ENCODE assay signal across 23 cellular contexts in genomic region chr16:63061319-63061718, GRCh38.
DNase-seq lines count a peak whose midpoint lies in the region; ATAC-seq and TF ChIP-seq lines count a peak whose summit lies in the region.
"Had no signal": no experiment of that assay in that cellular context is flagged by ENCODE, and none has a peak within 500 bp of the region (broad histone marks: within the 10 kb centered on the region; RNA-seq: fewer than 3 reads in every experiment).

No MANE protein-coding gene starts in this region.

- intact Hi-C loops in spleen (cut with DNase I; ENCODE audit: low total_unique reads): no loop called here

- H3K27ac Mint-ChIP-seq in GM23338 (no peak overlapping the region), WTC11 (no peak overlapping the region)
- H3K27ac Mint-ChIP-seq: CD4-positive, CD25-positive, alpha-beta regulatory T cell had no signal

- WGBS in spleen, 5 donors: 86 to 95% (median 89%) methylated on average over 10 of the region's 10 CpGs

- TF ChIP-seq CTCF in GM23338 (conservative IDR thresholded peaks at IDR 0.05; ENCODE audit: low read depth in 2 of 2) (peak; percentile 21 to 35; a peak in 3 of 4 replicates), WTC11 (IDR thresholded peaks at IDR 0.05) (no peak), spleen (IDR thresholded peaks at IDR 0.05 in 8 of 11, conservative IDR thresholded peaks at IDR 0.05 in 3 of 11) (no peak)

- no peaks in the 10 kb centered on the region for H3K9me3 Mint-ChIP-seq in GM23338
- H3K9me3 Mint-ChIP-seq in WTC11: peaks cover 3% of the 10 kb centered on the region; the same call in 1 of the 2 replicates

- H3K36me3 ChIP-seq in GM23338 (ENCODE audit: insufficient read depth) (no peaks in the 10 kb centered on the region), spleen (no peaks in the 10 kb centered on the region)
- H3K36me3 ChIP-seq: BLaER1 had no signal

- no peaks in the 10 kb centered on the region for H3K36me3 Mint-ChIP-seq in GM23338 (ENCODE audit: low read depth)
- no peaks in the 10 kb centered on the region; the same call in 1 of the 2 replicates for H3K36me3 Mint-ChIP-seq in WTC11
- H3K36me3 Mint-ChIP-seq: CD4-positive, CD25-positive, alpha-beta regulatory T cell had no signal

- H2AFZ ChIP-seq in GM23338: no peak overlapping the region

- H3K27me3 Mint-ChIP-seq in GM23338 (ENCODE audit: insufficient read depth, low read depth, poor library complexity) (peaks cover 3% of the 10 kb centered on the region), WTC11 (ENCODE audit: low read depth) (no peaks in the 10 kb centered on the region; the same call in 1 of the 2 replicates)
- H3K27me3 Mint-ChIP-seq: CD4-positive, CD25-positive, alpha-beta regulatory T cell had no signal

- no peaks in the 10 kb centered on the region for H3K9me2 ChIP-seq in GM23338 (ENCODE audit: insufficient read depth)

- H3K27me3 ChIP-seq in GM23338 (ENCODE audit: insufficient read depth) (no peaks in the 10 kb centered on the region), spleen (replicated peaks in 1 of 7) (no peaks in the 10 kb centered on the region)
- H3K27me3 ChIP-seq: BLaER1 had no signal

- ATAC-seq in GM23338 (peak; percentile 55; the same call in 2 of the 3 replicates), WTC11 (peak; percentile 82), HG02623 (IDR thresholded peaks at IDR 0.05; ENCODE audit: unreplicated experiment) (no peak)
- ATAC-seq: GM12878, HCT116, K562 had no signal

- POLR2A ChIA-PET in WTC11 (lab: Charles Lee): no interaction called here

- no peak for TF ChIP-seq POLR2A in spleen (IDR thresholded peaks at IDR 0.05)

- H4K20me1 ChIP-seq in GM23338 (replicated peaks; ENCODE audit: insufficient read depth): no peaks in the 10 kb centered on the region
- H4K20me1 ChIP-seq: BLaER1 had no signal

- no peaks in the 10 kb centered on the region for H3F3A ChIP-seq in GM23338 (replicated peaks; ENCODE audit: low read depth)

- H3K4me1 ChIP-seq in GM23338 (ENCODE audit: insufficient read depth) (peaks cover 7% of the 10 kb centered on the region; the same call in 1 of the 2 replicates), spleen (no peaks in the 10 kb centered on the region)
- H3K4me1 ChIP-seq: BLaER1 had no signal

- no peak overlapping the region for H3K27ac ChIP-seq in GM23338 (ENCODE audit: low read depth)
- H3K27ac ChIP-seq in spleen: no peak overlapping the region
- H3K27ac ChIP-seq: BLaER1 had no signal

- H3K4me3 ChIP-seq in GM23338 (no peak overlapping the region), spleen (no peak overlapping the region)
- H3K4me3 ChIP-seq: BLaER1, GM12878, K562 had no signal

- H3K4me2 ChIP-seq in GM23338: no peak overlapping the region
- H3K4me2 ChIP-seq: BLaER1 had no signal

- H3K79me2 ChIP-seq in GM23338 (replicated peaks; ENCODE audit: insufficient read depth): no peaks in the 10 kb centered on the region

- CTCF ChIA-PET in WTC11 (lab: Charles Lee): interaction anchor here (1.0 to 1.1 kb wide), 3 partner anchors 10 to 228 kb away, joined by 3 to 6 read pairs (median 4); no protein-coding TSS in a partner anchor

- peaks cover 0 to 22% (median 15%) of the 10 kb centered on the region in 8 donors for H3K9me3 ChIP-seq in spleen
- H3K9me3 ChIP-seq: BLaER1 had no signal

- no peak overlapping the region for H3K4me3 Mint-ChIP-seq in GM23338
- H3K4me3 Mint-ChIP-seq in WTC11: no peak overlapping the region
- H3K4me3 Mint-ChIP-seq: CD4-positive, CD25-positive, alpha-beta regulatory T cell had no signal

- peak; percentile 14 for DNase-seq in GM23338 (ENCODE audit: low spot score)
- peak; percentile 27 for DNase-seq in WTC11 (ENCODE audit: low spot score)
- peak; percentile 46 for DNase-seq in islet precursor cell
- DNase-seq in spleen: peak; percentile 57
- no peak for DNase-seq in NCI-H748 (lab: John Stamatoyannopoulos, UW; ENCODE audit: unreplicated experiment)
- no peak for DNase-seq in NCI-H82 treated with DMSO at 0.1 percent for 48 hours (lab: John Stamatoyannopoulos, UW; ENCODE audit: unreplicated experiment)
- no peak for DNase-seq in activated CD8-positive, alpha-beta memory T cell treated with anti-CD3 and anti-CD28 coated beads, Interleukin-2, amount 50 U/mL, for 48 hours
- DNase-seq: CD4-positive, CD25-positive, alpha-beta regulatory T cell; DMS53; GOT3; MV-4-11; NCI-H1105 treated with DMSO at 0.1 percent for 48 hours; NCI-H2029; NCI-H446; NCI-H524 treated with DMSO at 0.1 percent for 48 hours; NCI-H82; RPMI8226; SHP77 had no signal

- H3K4me1 Mint-ChIP-seq in GM23338 (peaks cover 7% of the 10 kb centered on the region; the same call in 2 of the 3 replicates), WTC11 (peaks cover 18% of the 10 kb centered on the region)
- H3K4me1 Mint-ChIP-seq: CD4-positive, CD25-positive, alpha-beta regulatory T cell had no signal

TF ChIP-seq in GM23338, 12 proteins besides CTCF, POLR2A, EP300 and RAD21 (continues in another document):
- TF ChIP-seq JUNB (IDR thresholded peaks at IDR 0.05; ENCODE audit: unreplicated experiment): no peak
- no peak for TF ChIP-seq EZH2phosphoT487 (IDR thresholded peaks at IDR 0.05; ENCODE audit: unreplicated experiment)
- TF ChIP-seq CREB1 (CRISPR knock-in tag; IDR thresholded peaks at IDR 0.05; ENCODE audit: low read depth): no peak
- no peak for TF ChIP-seq EZH2 (IDR thresholded peaks at IDR 0.05; ENCODE audit: low read depth, unreplicated experiment)
- TF ChIP-seq NANOG (IDR thresholded peaks at IDR 0.05; ENCODE audit: borderline replicate concordance): no peak
- TF ChIP-seq ZNF331 (CRISPR knock-in tag; IDR thresholded peaks at IDR 0.05; ENCODE audit: low read depth): no peak
- TF ChIP-seq REST (IDR thresholded peaks at IDR 0.05; ENCODE audit: unreplicated experiment): no peak
- no peak for TF ChIP-seq POLR2AphosphoS5 (IDR thresholded peaks at IDR 0.05; ENCODE audit: low read depth)
- no peak for TF ChIP-seq STAT1 (IDR thresholded peaks at IDR 0.05; ENCODE audit: unreplicated experiment)
- TF ChIP-seq ZNF114 (CRISPR knock-in tag; IDR thresholded peaks at IDR 0.05): no peak

TF ChIP-seq in WTC11, 78 proteins besides CTCF, POLR2A, EP300 and RAD21:
- TF ChIP-seq, protein P1, sequence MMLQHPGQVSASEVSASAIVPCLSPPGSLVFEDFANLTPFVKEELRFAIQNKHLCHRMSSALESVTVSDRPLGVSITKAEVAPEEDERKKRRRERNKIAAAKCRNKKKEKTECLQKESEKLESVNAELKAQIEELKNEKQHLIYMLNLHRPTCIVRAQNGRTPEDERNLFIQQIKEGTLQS (CRISPR knock-in tag; conservative IDR thresholded peaks at IDR 0.05): no peak
- TF ChIP-seq SOX15 (CRISPR knock-in tag; IDR thresholded peaks at IDR 0.05) (no peak), NR1H2 (CRISPR knock-in tag; IDR thresholded peaks at IDR 0.05) (no peak), FOXJ3 (CRISPR knock-in tag; IDR thresholded peaks at IDR 0.05; ENCODE audit: borderline replicate concordance) (no peak), SMAD4 (CRISPR knock-in tag; IDR thresholded peaks at IDR 0.05) (no peak), NFE2L1 (CRISPR knock-in tag; IDR thresholded peaks at IDR 0.05) (no peak), ATF6 (CRISPR knock-in tag; IDR thresholded peaks at IDR 0.05) (no peak), HMGXB4 (CRISPR knock-in tag; IDR thresholded peaks at IDR 0.05) (no peak)
- TF ChIP-seq, protein P2, sequence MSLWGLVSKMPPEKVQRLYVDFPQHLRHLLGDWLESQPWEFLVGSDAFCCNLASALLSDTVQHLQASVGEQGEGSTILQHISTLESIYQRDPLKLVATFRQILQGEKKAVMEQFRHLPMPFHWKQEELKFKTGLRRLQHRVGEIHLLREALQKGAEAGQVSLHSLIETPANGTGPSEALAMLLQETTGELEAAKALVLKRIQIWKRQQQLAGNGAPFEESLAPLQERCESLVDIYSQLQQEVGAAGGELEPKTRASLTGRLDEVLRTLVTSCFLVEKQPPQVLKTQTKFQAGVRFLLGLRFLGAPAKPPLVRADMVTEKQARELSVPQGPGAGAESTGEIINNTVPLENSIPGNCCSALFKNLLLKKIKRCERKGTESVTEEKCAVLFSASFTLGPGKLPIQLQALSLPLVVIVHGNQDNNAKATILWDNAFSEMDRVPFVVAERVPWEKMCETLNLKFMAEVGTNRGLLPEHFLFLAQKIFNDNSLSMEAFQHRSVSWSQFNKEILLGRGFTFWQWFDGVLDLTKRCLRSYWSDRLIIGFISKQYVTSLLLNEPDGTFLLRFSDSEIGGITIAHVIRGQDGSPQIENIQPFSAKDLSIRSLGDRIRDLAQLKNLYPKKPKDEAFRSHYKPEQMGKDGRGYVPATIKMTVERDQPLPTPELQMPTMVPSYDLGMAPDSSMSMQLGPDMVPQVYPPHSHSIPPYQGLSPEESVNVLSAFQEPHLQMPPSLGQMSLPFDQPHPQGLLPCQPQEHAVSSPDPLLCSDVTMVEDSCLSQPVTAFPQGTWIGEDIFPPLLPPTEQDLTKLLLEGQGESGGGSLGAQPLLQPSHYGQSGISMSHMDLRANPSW (CRISPR knock-in tag; conservative IDR thresholded peaks at IDR 0.05; ENCODE audit: low read depth): no peak
TF ChIP-seq in WTC11: peak in this region for 0.

Comparison
In these comparisons a context has a peak if more than half of its experiments do, and no peak if none do; other contexts are left out.
1. DNase-seq: peak in GM23338 (single experiment), WTC11 (single experiment), islet precursor cell (single experiment) and spleen (single experiment); none in NCI-H748 (single experiment), NCI-H82 treated with DMSO at 0.1 percent for 48 hours (single experiment) and activated CD8-positive, alpha-beta memory T cell treated with anti-CD3 and anti-CD28 coated beads, Interleukin-2, amount 50 U/mL, for 48 hours (single experiment).
2. CTCF ChIP-seq: peak in GM23338 (2 of 2); none in WTC11 (single experiment) and spleen (0 of 11).